11 cellular contexts compared by ENCODE assay signal in the genomic region with DNA sequence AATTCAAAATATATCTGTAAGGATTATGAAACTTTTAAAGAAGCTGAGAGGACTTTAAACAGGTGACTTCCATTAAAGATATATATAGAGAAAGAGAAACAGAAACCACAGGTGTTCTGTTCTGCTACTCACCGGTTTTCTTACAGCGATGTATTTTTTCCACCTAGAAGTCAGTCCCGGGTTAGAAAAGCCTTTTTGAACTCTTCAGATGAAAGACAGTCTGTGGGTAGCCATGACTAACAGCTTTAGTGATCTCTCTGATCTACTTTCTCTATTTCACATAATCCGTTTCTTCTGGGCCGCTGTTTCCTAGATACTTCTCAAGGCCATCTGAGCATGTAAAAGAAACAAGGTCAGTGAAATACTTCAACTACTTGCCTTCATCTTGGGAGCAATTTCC. TPM values are rescaled to one million over a fixed set of nuclear protein-coding genes. Genes with fewer than 3 reads are reported as not detected.
A peak's percentile ranks its signal among the peaks of the same experiment; 100 is the strongest.
DNase-seq lines count a peak whose midpoint lies in the region; ATAC-seq and TF ChIP-seq lines count a peak whose summit lies in the region.
"Had no signal": no experiment of that assay in that cellular context is flagged by ENCODE, and none has a peak within 500 bp of the region (broad histone marks: within the 10 kb centered on the region; RNA-seq: fewer than 3 reads in every experiment).

No MANE protein-coding gene starts in this region.

- TF ChIP-seq CTCF in GM06990 (IDR thresholded peaks at IDR 0.05; ENCODE audit: insufficient read depth, low read length, poor library complexity, severe bottlenecking) (no peak), glutamatergic neuron (IDR thresholded peaks at IDR 0.05; ENCODE audit: partially characterized antibody, unreplicated experiment) (no peak)

- ATAC-seq in GM19395 (IDR thresholded peaks at IDR 0.05; ENCODE audit: unreplicated experiment): peak; percentile 98
- peak; percentile 94 for ATAC-seq in HG03095 (IDR thresholded peaks at IDR 0.05; ENCODE audit: unreplicated experiment)
- ATAC-seq in esophagus mucosa: no peak

- peaks cover under 1% of the 10 kb centered on the region for H3K27me3 Mint-ChIP-seq in glutamatergic neuron (ENCODE audit: unreplicated experiment)

- no peaks in the 10 kb centered on the region; the same call in 1 of the 2 replicates for H3K27me3 ChIP-seq in GM06990 (replicated peaks; ENCODE audit: control insufficient read depth, insufficient read depth, low read length)
- H3K27me3 ChIP-seq: neural progenitor cell had no signal

- no peaks in the 10 kb centered on the region for H3K36me3 ChIP-seq in GM06990 (ENCODE audit: control insufficient read depth, insufficient read depth, low read length)
- H3K36me3 ChIP-seq: neural progenitor cell had no signal

- H3K9me3 Mint-ChIP-seq in glutamatergic neuron (ENCODE audit: unreplicated experiment): peaks cover 2% of the 10 kb centered on the region

- H3K4me3 Mint-ChIP-seq in glutamatergic neuron (ENCODE audit: unreplicated experiment): no peak overlapping the region

- H3K36me3 Mint-ChIP-seq in glutamatergic neuron (ENCODE audit: unreplicated experiment): no peaks in the 10 kb centered on the region
- H3K36me3 Mint-ChIP-seq: neural progenitor cell had no signal

- H3K4me3 ChIP-seq in GM06990 (replicated peaks; ENCODE audit: low read depth, low read length): peak overlapping the region; percentile 38
- H3K4me3 ChIP-seq: neural progenitor cell had no signal

- H3K27ac Mint-ChIP-seq in glutamatergic neuron (ENCODE audit: unreplicated experiment): no peak overlapping the region

- no peaks in the 10 kb centered on the region for H3K4me1 Mint-ChIP-seq in glutamatergic neuron (ENCODE audit: low read depth, unreplicated experiment)

- DNase-seq in GM06990 (ENCODE audit: extremely low read depth, insufficient read length): peak; percentile 23
- DNase-seq in activated gamma-delta T cell treated with anti-CD3 and anti-CD28 coated beads, Interleukin-2, amount 50 U/mL, for 16 hours (ENCODE audit: low read depth): peak; percentile 7
- DNase-seq in NCI-H2081 treated with DMSO at 0.1 percent for 48 hours (lab: John Stamatoyannopoulos, UW): no peak
- no peak for DNase-seq in NCI-H1417 (lab: John Stamatoyannopoulos, UW)
- DNase-seq in glutamatergic neuron: no peak

RNA-seq across cellular contexts. Expression of a gene that starts 25.1 kb away (rescaled TPM):
- total RNA-seq in esophagus mucosa (not detected), glutamatergic neuron (ENCODE audit: unreplicated experiment) (not detected)
- total RNA-seq: Daoy, M059J had no signal

RNA-seq across cellular contexts. Expression of a gene that starts 37.0 kb away (rescaled TPM):
- total RNA-seq in esophagus mucosa: 4.1 TPM
- 23.3 TPM for total RNA-seq in glutamatergic neuron (ENCODE audit: unreplicated experiment)

RNA-seq across cellular contexts. Expression of a gene that starts 37.0 kb away (rescaled TPM):
- total RNA-seq in esophagus mucosa (11.0 TPM), glutamatergic neuron (ENCODE audit: unreplicated experiment) (12.5 TPM)

Comparison
In these comparisons a context has a peak if more than half of its experiments do, and no peak if none do; other contexts are left out.
1. DNase-seq: peak in GM06990 (single experiment) and activated gamma-delta T cell treated with anti-CD3 and anti-CD28 coated beads, Interleukin-2, amount 50 U/mL, for 16 hours (single experiment); none in NCI-H2081 treated with DMSO at 0.1 percent for 48 hours (single experiment), NCI-H1417 (0 of 3) and glutamatergic neuron (single experiment).